20 cellular contexts compared by ENCODE assay signal in the genomic region with DNA sequence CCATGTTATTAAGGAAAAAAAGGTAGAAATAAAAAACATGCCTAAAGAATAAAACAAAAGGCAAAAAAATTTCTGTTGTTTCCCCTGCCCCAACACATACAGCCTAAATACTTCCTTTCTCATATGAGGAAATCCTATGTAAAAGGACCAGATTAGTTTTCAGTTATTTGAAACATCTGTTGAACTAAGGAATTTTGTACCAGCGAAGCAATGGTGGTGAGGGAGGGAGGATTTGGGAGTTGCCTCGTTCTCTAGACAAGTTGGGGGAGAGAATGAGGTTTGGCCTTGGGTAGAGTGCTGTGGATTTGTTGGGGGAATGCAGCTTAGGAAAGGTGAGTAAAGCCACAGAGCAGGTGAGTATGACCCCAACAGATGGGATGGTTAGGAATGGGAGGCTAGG.
DNase-seq lines count a peak whose midpoint lies in the region; TF ChIP-seq lines count a peak whose summit lies in the region.
"Had no signal": no experiment of that assay in that cellular context is flagged by ENCODE, and none has a peak within 500 bp of the region (broad histone marks: within the 10 kb centered on the region; RNA-seq: fewer than 3 reads in every experiment).

No MANE protein-coding gene starts in this region.

- intact Hi-C loops in adrenal gland (cut with DNase I), result no loop called here

- H3K4me3 ChIP-seq in AG10803 (ENCODE audit: low read length), result no peak overlapping the region
- no peak overlapping the region for H3K4me3 ChIP-seq in adipocyte (ENCODE audit: low read length)
- no peak overlapping the region for H3K4me3 ChIP-seq in adrenal gland
- no peak overlapping the region for H3K4me3 ChIP-seq in effector memory CD4-positive, alpha-beta T cell (ENCODE audit: insufficient read depth, low read depth, low read length, poor library complexity, severe bottlenecking)
- H3K4me3 ChIP-seq: BLaER1 treated with 17β-estradiol and CSF1 and Interleukin-3, amounts not matched to agents 10 nM and 100 nM; GM23248 had no signal

- no peak overlapping the region for H3K9ac ChIP-seq in adipocyte (ENCODE audit: low read length)
- H3K9ac ChIP-seq: BLaER1 treated with 17β-estradiol and CSF1 and Interleukin-3, amounts not matched to agents 10 nM and 100 nM; GM23248 had no signal

- H3K36me3 Mint-ChIP-seq in endothelial cell (ENCODE audit: low read depth, unreplicated experiment) (no peaks in the 10 kb centered on the region), nephron (ENCODE audit: low read depth) (peaks cover 13% of the 10 kb centered on the region)
- H3K36me3 Mint-ChIP-seq: CD14-positive monocyte; CD8-positive, alpha-beta memory T cell had no signal

- H3K27me3 ChIP-seq in adipocyte (replicated peaks; ENCODE audit: control insufficient read depth, insufficient read depth, low read length), result peaks cover 28% of the 10 kb centered on the region
- no peaks in the 10 kb centered on the region for H3K27me3 ChIP-seq in adrenal gland
- H3K27me3 ChIP-seq in effector memory CD4-positive, alpha-beta T cell (replicated peaks; ENCODE audit: control insufficient read depth, insufficient read depth, low read length, poor library complexity, severe bottlenecking), result no peaks in the 10 kb centered on the region
- H3K27me3 ChIP-seq: BE2C; BLaER1 treated with 17β-estradiol and CSF1 and Interleukin-3, amounts not matched to agents 10 nM and 100 nM had no signal

- H3K9me3 Mint-ChIP-seq in endothelial cell (ENCODE audit: unreplicated experiment) (no peaks in the 10 kb centered on the region), nephron (peaks cover 10% of the 10 kb centered on the region)
- H3K9me3 Mint-ChIP-seq: CD4-positive, alpha-beta T cell had no signal

- peaks cover 4% of the 10 kb centered on the region for H3K4me1 ChIP-seq in adipocyte (ENCODE audit: control insufficient read depth, insufficient read depth, low read length)
- no peaks in the 10 kb centered on the region for H3K4me1 ChIP-seq in adrenal gland (replicated peaks in 1 of 2)
- no peaks in the 10 kb centered on the region for H3K4me1 ChIP-seq in effector memory CD4-positive, alpha-beta T cell (ENCODE audit: control insufficient read depth, insufficient read depth, low read length, poor library complexity, severe bottlenecking)

- no peaks in the 10 kb centered on the region for H3K36me3 ChIP-seq in adipocyte (ENCODE audit: control insufficient read depth, insufficient read depth, low read length, severe bottlenecking)
- H3K36me3 ChIP-seq in adrenal gland (replicated peaks in 1 of 2), result no peaks in the 10 kb centered on the region
- H3K36me3 ChIP-seq in effector memory CD4-positive, alpha-beta T cell (ENCODE audit: control insufficient read depth, insufficient read depth, low read length), result no peaks in the 10 kb centered on the region
- H3K36me3 ChIP-seq: BE2C; BLaER1 treated with 17β-estradiol and CSF1 and Interleukin-3, amounts not matched to agents 10 nM and 100 nM had no signal

- H3K27me3 Mint-ChIP-seq in endothelial cell (ENCODE audit: unreplicated experiment), result peaks cover 3% of the 10 kb centered on the region
- H3K27me3 Mint-ChIP-seq in nephron (ENCODE audit: low read depth), result peaks cover 7% of the 10 kb centered on the region

- no peak for TF ChIP-seq POLR2A in adrenal gland (IDR thresholded peaks at IDR 0.05)

- WGBS in adrenal gland, 4 donors, result 82 to 94% (median 92%) methylated on average over 2 of the region's 2 CpGs

- TF ChIP-seq CTCF in AG10803 (conservative IDR thresholded peaks at IDR 0.05; ENCODE audit: low read length) (no peak), endothelial cell (IDR thresholded peaks at IDR 0.05; ENCODE audit: unreplicated experiment) (no peak), nephron (IDR thresholded peaks at IDR 0.05; ENCODE audit: unreplicated experiment in 3 of 3) (no peak), adrenal gland (IDR thresholded peaks at IDR 0.05) (no peak)

- H3K4me3 Mint-ChIP-seq in endothelial cell (ENCODE audit: unreplicated experiment) (no peak overlapping the region), nephron (no peak overlapping the region)
- H3K4me3 Mint-ChIP-seq: CD14-positive monocyte; CD4-positive, alpha-beta T cell; CD8-positive, alpha-beta memory T cell; H9 had no signal

- H3K9me3 ChIP-seq in adipocyte (ENCODE audit: control insufficient read depth, low read length), result peaks cover 13% of the 10 kb centered on the region
- H3K9me3 ChIP-seq in adrenal gland (replicated peaks in 1 of 3), result no peaks in the 10 kb centered on the region
- H3K9me3 ChIP-seq in effector memory CD4-positive, alpha-beta T cell (ENCODE audit: control insufficient read depth, low read length), result no peaks in the 10 kb centered on the region
- H3K9me3 ChIP-seq: BE2C had no signal

- DNase-seq in AG10803 (ENCODE audit: low read depth), result peak; percentile 52
- DNase-seq in adipocyte (ENCODE audit: low read depth), result peak; percentile 45
- DNase-seq in endothelial cell (ENCODE audit: low spot score), result no peak
- DNase-seq in adrenal gland, result no peak
- DNase-seq in COR-L47 (lab: John Stamatoyannopoulos, UW), result no peak
- DNase-seq in NCI-H128 (lab: John Stamatoyannopoulos, UW; ENCODE audit: unreplicated experiment), result no peak
- no peak for DNase-seq in effector memory CD4-positive, alpha-beta T cell
- DNase-seq: AML-193; BE2C; Calu3; CD4-positive, alpha-beta T cell; CD8-positive, alpha-beta memory T cell; DMS53; DND-41; H9 had no signal

- no peak overlapping the region for H3K27ac ChIP-seq in adrenal gland
- H3K27ac ChIP-seq in effector memory CD4-positive, alpha-beta T cell (ENCODE audit: insufficient read depth, low read length, poor library complexity, severe bottlenecking), result no peak overlapping the region
- H3K27ac ChIP-seq: 22Rv1; BLaER1 treated with 17β-estradiol and CSF1 and Interleukin-3, amounts not matched to agents 10 nM and 100 nM; GM23248 had no signal

- H3K4me1 Mint-ChIP-seq in endothelial cell (ENCODE audit: unreplicated experiment), result peaks cover 3% of the 10 kb centered on the region
- H3K4me1 Mint-ChIP-seq in nephron, result peaks cover 65% of the 10 kb centered on the region
- H3K4me1 Mint-ChIP-seq: CD14-positive monocyte; CD8-positive, alpha-beta memory T cell had no signal

- peak overlapping the region; percentile 62 for H3K27ac Mint-ChIP-seq in endothelial cell (ENCODE audit: unreplicated experiment)
- H3K27ac Mint-ChIP-seq in nephron, result peak overlapping the region; percentile 33 to 83 (median 53)
- H3K27ac Mint-ChIP-seq: CD14-positive monocyte; CD4-positive, alpha-beta T cell; CD8-positive, alpha-beta memory T cell had no signal

Comparison
In these comparisons a context has a peak if more than half of its experiments do, and no peak if none do; other contexts are left out.
1. DNase-seq: peak in AG10803 (single experiment) and adipocyte (single experiment); none in endothelial cell (single experiment), adrenal gland (0 of 7), COR-L47 (single experiment), NCI-H128 (single experiment) and effector memory CD4-positive, alpha-beta T cell (0 of 3).